Comparison of ENCODE assay signal across 8 cellular contexts in genomic region chr2:62505649-62506420, GRCh38. TPM values are rescaled to one million over a fixed set of nuclear protein-coding genes. Genes with fewer than 3 reads are reported as not detected.
DNase-seq lines count a peak whose midpoint lies in the region; ATAC-seq lines count a peak whose summit lies in the region.

TSS of gene TMEM17 (minus strand) at chr2:62506195. CDS start at chr2:62506129, 66 bp downstream.

- peaks cover 2% of the 10 kb centered on the region for H3K36me3 Mint-ChIP-seq in activated CD4-positive, alpha-beta memory T cell treated with anti-CD3 and anti-CD28 coated beads for 36 hours

- no peaks in the 10 kb centered on the region for H3K27me3 ChIP-seq in esophagus (ENCODE audit: control insufficient read depth in 1 of 2, insufficient read depth in 2 of 2, low read length in 2 of 2)

- H3K27ac ChIP-seq in esophagus (ENCODE audit: low read depth in 2 of 2, low read length in 1 of 2) = peak within 1 kb of the TSS; percentile 88 to 89

- H3K27me3 Mint-ChIP-seq in activated CD4-positive, alpha-beta memory T cell treated with anti-CD3 and anti-CD28 coated beads for 36 hours = peaks cover 19% of the 10 kb centered on the region
- peaks cover 9% of the 10 kb centered on the region for H3K27me3 Mint-ChIP-seq in stimulated activated naive CD8-positive, alpha-beta T cell treated with anti-CD3 and anti-CD28 coated beads, Interleukin-15, amount 100 ng/mL, for 72 hours

- DNase-seq in COLO668 (lab: John Stamatoyannopoulos, UW; ENCODE audit: unreplicated experiment) (peak; percentile 91), GM19240 (ENCODE audit: insufficient read length, low spot score) (peak; percentile 34), NCI-H345 treated with DMSO at 0.1 percent for 48 hours (lab: John Stamatoyannopoulos, UW; ENCODE audit: unreplicated experiment) (peak; percentile 74), middle frontal gyrus (ENCODE audit: extremely low spot score, low spot score) (peak; percentile 84)
- peak; percentile 53 for DNase-seq in activated CD4-positive, alpha-beta memory T cell treated with anti-CD3 and anti-CD28 coated beads for 36 hours
- peak; percentile 32 to 54 for DNase-seq in stimulated activated naive CD8-positive, alpha-beta T cell treated with anti-CD3 and anti-CD28 coated beads, Interleukin-15, amount 100 ng/mL, for 72 hours

- no peaks in the 10 kb centered on the region for H3K9me3 ChIP-seq in esophagus (ENCODE audit: control insufficient read depth in 2 of 2, insufficient read depth in 1 of 2, low read depth in 1 of 2, low read length in 1 of 2)

- H3K9me3 Mint-ChIP-seq in activated CD4-positive, alpha-beta memory T cell treated with anti-CD3 and anti-CD28 coated beads for 36 hours = no peaks in the 10 kb centered on the region
- H3K9me3 Mint-ChIP-seq in stimulated activated naive CD8-positive, alpha-beta T cell treated with anti-CD3 and anti-CD28 coated beads, Interleukin-15, amount 100 ng/mL, for 72 hours = no peaks in the 10 kb centered on the region

- peak; percentile 82 for ATAC-seq in HG03354 (IDR thresholded peaks at IDR 0.05; ENCODE audit: poor library complexity, severe bottlenecking, unreplicated experiment)
- ATAC-seq in stimulated activated naive CD8-positive, alpha-beta T cell treated with anti-CD3 and anti-CD28 coated beads, Interleukin-15, amount 100 ng/mL, for 72 hours = peak; percentile 89

- intact Hi-C loops in activated CD4-positive, alpha-beta memory T cell treated with anti-CD3 and anti-CD28 coated beads for 36 hours (cut with micrococcal nuclease) = loop anchor here (5.0 kb wide), 1 partner anchor 201 kb away; the partner anchor contains the start of gene EHBP1

- peaks cover 7% of the 10 kb centered on the region for H3K4me1 Mint-ChIP-seq in activated CD4-positive, alpha-beta memory T cell treated with anti-CD3 and anti-CD28 coated beads for 36 hours (ENCODE audit: low read depth)
- H3K4me1 Mint-ChIP-seq in stimulated activated naive CD8-positive, alpha-beta T cell treated with anti-CD3 and anti-CD28 coated beads, Interleukin-15, amount 100 ng/mL, for 72 hours = peaks cover 13% of the 10 kb centered on the region

- no peaks in the 10 kb centered on the region for H3K36me3 ChIP-seq in esophagus (ENCODE audit: control insufficient read depth in 2 of 2, insufficient read depth in 2 of 2, low read length in 1 of 2)

- peak within 1 kb of the TSS; percentile 73 for H3K4me3 Mint-ChIP-seq in activated CD4-positive, alpha-beta memory T cell treated with anti-CD3 and anti-CD28 coated beads for 36 hours
- H3K4me3 Mint-ChIP-seq in stimulated activated naive CD8-positive, alpha-beta T cell treated with anti-CD3 and anti-CD28 coated beads, Interleukin-15, amount 100 ng/mL, for 72 hours = peak within 1 kb of the TSS; percentile 74 to 88

- H3K4me1 ChIP-seq in esophagus (ENCODE audit: control insufficient read depth in 2 of 2, insufficient read depth in 2 of 2, low read length in 1 of 2) = no peaks in the 10 kb centered on the region

- CTCF ChIA-PET in activated CD4-positive, alpha-beta memory T cell treated with anti-CD3 and anti-CD28 coated beads for 36 hours (lab: Charles Lee) = interaction anchor here (1.8 kb wide), 1 partner anchor 49 kb away, joined by 6 read pairs; no protein-coding TSS in a partner anchor

- WGBS in esophagus, 2 donors = 0 to 1% methylated on average over 76 of the region's 76 CpGs

- H3K27ac Mint-ChIP-seq in activated CD4-positive, alpha-beta memory T cell treated with anti-CD3 and anti-CD28 coated beads for 36 hours = no peak within 1 kb of the TSS
- no peak within 1 kb of the TSS for H3K27ac Mint-ChIP-seq in stimulated activated naive CD8-positive, alpha-beta T cell treated with anti-CD3 and anti-CD28 coated beads, Interleukin-15, amount 100 ng/mL, for 72 hours

- H3K4me3 ChIP-seq in esophagus (ENCODE audit: low read depth in 1 of 2, low read length in 2 of 2) = peak within 1 kb of the TSS; percentile 63 to 75

- POLR2A ChIA-PET in activated CD4-positive, alpha-beta memory T cell treated with anti-CD3 and anti-CD28 coated beads for 36 hours (lab: Charles Lee) = interaction anchor here (0.5 to 1.4 kb wide), 2 partner anchors 9 to 1083 kb away, joined by 3 to 4 read pairs; partner anchors contain the start of genes MDH1 and WDPCP

RNA-seq across cellular contexts. Expression of gene TMEM17, which starts in this region (rescaled TPM):
- under 1 TPM in 1 of 2 experiments, not detected in 1; 0.24 TPM for total RNA-seq in activated CD4-positive, alpha-beta memory T cell treated with anti-CD3 and anti-CD28 coated beads for 36 hours
- 1 to 10 TPM; 1.1 to 1.5 TPM for polyA plus RNA-seq in esophagus

Comparison
In these comparisons a context has a peak if more than half of its experiments do, and no peak if none do; other contexts are left out.
1. Peak in every context shown above with its lines: DNase-seq, ATAC-seq, H3K4me3 ChIP-seq and H3K27ac ChIP-seq.
2. Peak in DNase-seq in activated CD4-positive, alpha-beta memory T cell treated with anti-CD3 and anti-CD28 coated beads for 36 hours; RNA of the gene not detected or under 1 TPM.
3. DNase-seq: peak in every context shown above with its lines; median percentile 91 in COLO668; 84 in middle frontal gyrus; 74 in NCI-H345 treated with DMSO at 0.1 percent for 48 hours; 53 in activated CD4-positive, alpha-beta memory T cell treated with anti-CD3 and anti-CD28 coated beads for 36 hours; 43 in stimulated activated naive CD8-positive, alpha-beta T cell treated with anti-CD3 and anti-CD28 coated beads, Interleukin-15, amount 100 ng/mL, for 72 hours; 34 in GM19240.